8 cellular contexts compared by ENCODE assay signal in the genomic region with DNA sequence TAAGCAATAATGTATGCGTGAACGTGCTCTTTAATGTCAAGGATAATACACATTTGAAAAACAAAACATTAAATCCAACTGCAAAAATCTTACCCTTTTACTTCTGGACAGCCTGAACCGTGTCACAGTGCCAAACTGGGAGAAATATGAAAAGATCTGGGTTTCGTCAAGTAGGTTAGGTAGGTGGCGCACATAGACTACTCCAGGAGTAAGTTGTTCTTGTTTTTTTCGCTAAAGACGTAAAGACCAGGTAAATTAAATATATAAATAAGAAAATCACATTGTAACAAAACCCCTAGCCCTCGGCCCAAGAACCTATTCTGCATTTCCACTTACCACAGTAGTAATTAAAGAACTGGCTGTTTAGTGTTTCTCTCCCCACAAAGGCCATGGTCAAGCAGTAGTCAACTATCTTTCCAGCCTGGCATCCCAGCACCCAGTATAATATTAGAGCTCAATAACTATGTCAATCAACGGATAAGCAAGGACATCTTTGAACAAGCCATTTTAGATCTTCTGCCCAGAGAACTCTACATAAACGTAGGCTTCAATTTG. TPM values are rescaled to one million over a fixed set of nuclear protein-coding genes. Genes with fewer than 3 reads are reported as not detected.
DNase-seq lines count a peak whose midpoint lies in the region; ATAC-seq and TF ChIP-seq lines count a peak whose summit lies in the region.

No MANE protein-coding gene starts in this region.

- TF ChIP-seq RAD21 in HCT116 (IDR thresholded peaks at IDR 0.05; ENCODE audit: low read depth): peak; percentile 45; the same call in 1 of the 2 replicates

- no peak overlapping the region for H2AFZ ChIP-seq in HCT116 (ENCODE audit: low read depth, low read length, poor library complexity, severe bottlenecking)

- H3K4me2 ChIP-seq in HCT116 (ENCODE audit: low read length): peak overlapping the region; percentile 79

- no peaks in the 10 kb centered on the region for H3K9me3 ChIP-seq in BE2C
- H3K9me3 ChIP-seq in HCT116 (ENCODE audit: control insufficient read depth in 1 of 2, insufficient read depth in 1 of 2, low read depth in 1 of 2, low read length in 2 of 2): no peaks in the 10 kb centered on the region
- no peaks in the 10 kb centered on the region for H3K9me3 ChIP-seq in iPS-18c (ENCODE audit: control insufficient read depth, insufficient read depth, low read length)
- H3K9me3 ChIP-seq in subcutaneous abdominal adipose tissue (ENCODE audit: control insufficient read depth in 5 of 5, low read length in 5 of 5): no peaks in the 10 kb centered on the region

- ATAC-seq in HCT116 (no peak), HG02588 (IDR thresholded peaks at IDR 0.05; ENCODE audit: unreplicated experiment) (no peak)
- no peak for ATAC-seq in activated CD8-positive, alpha-beta T cell treated with anti-CD3 and anti-CD28 coated beads for 36 hours

- H3K9me2 ChIP-seq in HCT116 (ENCODE audit: insufficient read depth): no peaks in the 10 kb centered on the region

- TF ChIP-seq CTCF in BE2C (IDR thresholded peaks at IDR 0.05; ENCODE audit: low read depth, low read length) (peak; percentile 15; the same call in 1 of the 2 replicates), HCT116 (IDR thresholded peaks at IDR 0.05 in 2 of 3, conservative IDR thresholded peaks at IDR 0.05 in 1 of 3; ENCODE audit: borderline replicate concordance in 1 of 3, insufficient read depth in 1 of 3, low read depth in 2 of 3, low read length in 2 of 3) (peak; percentile 5 to 26 (median 8); a peak in 1 of 6 replicates)
- TF ChIP-seq CTCF in activated CD8-positive, alpha-beta T cell treated with anti-CD3 and anti-CD28 coated beads for 36 hours (IDR thresholded peaks at IDR 0.05): peak; percentile 6

- H3K27ac Mint-ChIP-seq in activated CD8-positive, alpha-beta T cell treated with anti-CD3 and anti-CD28 coated beads for 36 hours: peak overlapping the region; percentile 97

- peaks cover 50% of the 10 kb centered on the region for H3K4me1 Mint-ChIP-seq in activated CD8-positive, alpha-beta T cell treated with anti-CD3 and anti-CD28 coated beads for 36 hours (ENCODE audit: low read depth)

- peak overlapping the region; percentile 89 for H3K4me3 Mint-ChIP-seq in activated CD8-positive, alpha-beta T cell treated with anti-CD3 and anti-CD28 coated beads for 36 hours

- H3K4me1 ChIP-seq in BE2C (no peaks in the 10 kb centered on the region), HCT116 (ENCODE audit: control insufficient read depth in 1 of 2, insufficient read depth in 2 of 2, low read length in 2 of 2) (peaks cover 8 to 13% of the 10 kb centered on the region in 2 experiments; a peak in 3 of 4 replicates), subcutaneous abdominal adipose tissue (ENCODE audit: control insufficient read depth in 5 of 5, insufficient read depth in 5 of 5, low read length in 5 of 5) (peaks cover 5 to 22% (median 19%) of the 10 kb centered on the region in 5 donors)

- POLR2A ChIA-PET in HCT116 (lab: Charles Lee): interaction anchor here (2.4 kb wide), 1 partner anchor 205 kb away, joined by 20 read pairs; the partner anchor contains the start of gene RNU4ATAC
- POLR2A ChIA-PET in activated CD8-positive, alpha-beta T cell treated with anti-CD3 and anti-CD28 coated beads for 36 hours (lab: Charles Lee): interaction anchor here (0.7 to 3.6 kb wide), 10 partner anchors 8 to 212 kb away, joined by 3 to 36 read pairs (median 6); partner anchors contain the start of genes CLASP1 and RNU4ATAC

- DNase-seq in BE2C (no peak), HCT116 (ENCODE audit: low read depth, low spot score) (no peak), ecto neural progenitor cell (ENCODE audit: low spot score) (no peak), NCI-H187 (lab: John Stamatoyannopoulos, UW) (no peak)
- DNase-seq in activated CD8-positive, alpha-beta T cell treated with anti-CD3 and anti-CD28 coated beads for 36 hours: no peak

- no TSS peak for BruUV-seq in HCT116 (replicated peaks; lab: Mats Ljungman, UMichigan)

- H3K27ac ChIP-seq in HCT116 (ENCODE audit: low read depth, low read length): peak overlapping the region; percentile 70; the same call in 1 of the 2 replicates
- peak overlapping the region; percentile 84 for H3K27ac ChIP-seq in subcutaneous abdominal adipose tissue (ENCODE audit: low read depth, low read length)

- peak overlapping the region; percentile 92 for H3K9ac ChIP-seq in HCT116 (ENCODE audit: low read length)
- H3K9ac ChIP-seq in subcutaneous abdominal adipose tissue (ENCODE audit: low read length in 5 of 5): peak overlapping the region; percentile 93 to 97 (median 95)

- no peak for TF ChIP-seq POLR2A in HCT116 (IDR thresholded peaks at IDR 0.05; ENCODE audit: borderline replicate concordance, extremely low read depth, insufficient read depth, insufficient read length)

- H3K27me3 Mint-ChIP-seq in activated CD8-positive, alpha-beta T cell treated with anti-CD3 and anti-CD28 coated beads for 36 hours: no peaks in the 10 kb centered on the region

- peaks cover 12% of the 10 kb centered on the region for H4K20me1 ChIP-seq in HCT116 (ENCODE audit: insufficient read depth)

- H3K4me3 ChIP-seq in BE2C (ENCODE audit: low read depth, low read length) (peak overlapping the region; percentile 96), HCT116 (replicated peaks in 1 of 2; ENCODE audit: low read depth in 1 of 2, low read length in 2 of 2) (peak overlapping the region; percentile 97 to 100), iPS-18c (ENCODE audit: insufficient read depth, low read depth, low read length) (peak overlapping the region; percentile 91), subcutaneous abdominal adipose tissue (ENCODE audit: low read depth in 1 of 5, low read length in 5 of 5) (peak overlapping the region; percentile 93 to 99 (median 98))

- CTCF ChIA-PET in HCT116 (lab: Charles Lee): interaction anchor here (1.1 kb wide), 1 partner anchor 607 kb away, joined by 3 read pairs; no protein-coding TSS in a partner anchor
- CTCF ChIA-PET in activated CD8-positive, alpha-beta T cell treated with anti-CD3 and anti-CD28 coated beads for 36 hours (lab: Charles Lee): interaction anchor here (0.9 to 1.5 kb wide), 5 partner anchors 11 to 333 kb away, joined by 3 to 4 read pairs (median 3); partner anchors contain the start of gene RNU4ATAC

- peaks cover 20% of the 10 kb centered on the region for H3K36me3 ChIP-seq in BE2C
- H3K36me3 ChIP-seq in HCT116 (ENCODE audit: control insufficient read depth in 1 of 2, insufficient read depth in 2 of 2, low read length in 2 of 2): peaks cover 30 to 32% of the 10 kb centered on the region in 2 experiments
- H3K36me3 ChIP-seq in subcutaneous abdominal adipose tissue (ENCODE audit: control insufficient read depth in 5 of 5, insufficient read depth in 5 of 5, low read length in 5 of 5): peaks cover 4 to 33% (median 18%) of the 10 kb centered on the region in 5 donors

- H3K79me2 ChIP-seq in HCT116 (ENCODE audit: insufficient read depth, low read length): peaks cover 61% of the 10 kb centered on the region

- H3K36me3 Mint-ChIP-seq in activated CD8-positive, alpha-beta T cell treated with anti-CD3 and anti-CD28 coated beads for 36 hours (ENCODE audit: low read depth): peaks cover 44% of the 10 kb centered on the region

- RAD21 ChIA-PET in HCT116 (lab: Charles Lee; ENCODE audit: low non-redundant PET in 1 of 2, low total read pairs in 2 of 2, uncharacterized antibody in 2 of 2, unreplicated experiment in 2 of 2): no interaction called here

- intact Hi-C loops in HCT116 (cut with micrococcal nuclease): loop anchor here (1.0 kb wide), 1 partner anchor 204 kb away; no protein-coding TSS in a partner anchor
- intact Hi-C loops in activated CD8-positive, alpha-beta T cell treated with anti-CD3 and anti-CD28 coated beads for 36 hours (cut with micrococcal nuclease): loop anchor here (2.0 kb wide), 1 partner anchor 19 kb away; the partner anchor contains the start of gene TSN

- H3K27me3 ChIP-seq in BE2C (no peaks in the 10 kb centered on the region), HCT116 (ENCODE audit: insufficient read depth, low read length) (no peaks in the 10 kb centered on the region), subcutaneous abdominal adipose tissue (ENCODE audit: control insufficient read depth in 5 of 5, insufficient read depth in 4 of 5, low read length in 5 of 5) (no peaks in the 10 kb centered on the region)

- H3K9me3 Mint-ChIP-seq in activated CD8-positive, alpha-beta T cell treated with anti-CD3 and anti-CD28 coated beads for 36 hours: no peaks in the 10 kb centered on the region

TF ChIP-seq in HCT116, 20 proteins besides CTCF, POLR2A, EP300 and RAD21 (continues in another document):
- TF ChIP-seq SP1 (IDR thresholded peaks at IDR 0.05; ENCODE audit: low read depth): no peak
- no peak for TF ChIP-seq REST (IDR thresholded peaks at IDR 0.05; ENCODE audit: low read depth)
- TF ChIP-seq ZFX (IDR thresholded peaks at IDR 0.05): no peak

RNA-seq across cellular contexts. Expression of gene NIFK, which starts 1.1 kb away (rescaled TPM):
- 53.1 TPM for polyA plus RNA-seq in BE2C (2012; ENCODE audit: insufficient read depth, insufficient read length, low read depth)
- 93.2 TPM for total RNA-seq in HCT116 (2021; ENCODE audit: unreplicated experiment)
- polyA plus RNA-seq in HCT116 (2012): 18.2 and 28.3 TPM in 2 replicates
- total RNA-seq in activated CD8-positive, alpha-beta T cell treated with anti-CD3 and anti-CD28 coated beads for 36 hours: 100 to 1,000 TPM; 115 to 134 TPM

RNA-seq across cellular contexts. Expression of gene TSN, which starts 19.9 kb away (rescaled TPM):
- 65.3 TPM for polyA plus RNA-seq in BE2C (2012; ENCODE audit: insufficient read depth, insufficient read length, low read depth)
- total RNA-seq in HCT116 (2021; ENCODE audit: unreplicated experiment): 91.5 TPM
- 26.6 and 32.7 TPM in 2 replicates for polyA plus RNA-seq in HCT116 (2012)
- total RNA-seq in activated CD8-positive, alpha-beta T cell treated with anti-CD3 and anti-CD28 coated beads for 36 hours: 10 to 100 TPM; 55.9 to 58.1 TPM
